Comparison of ENCODE assay signal across 8 cellular contexts in the genomic region with DNA sequence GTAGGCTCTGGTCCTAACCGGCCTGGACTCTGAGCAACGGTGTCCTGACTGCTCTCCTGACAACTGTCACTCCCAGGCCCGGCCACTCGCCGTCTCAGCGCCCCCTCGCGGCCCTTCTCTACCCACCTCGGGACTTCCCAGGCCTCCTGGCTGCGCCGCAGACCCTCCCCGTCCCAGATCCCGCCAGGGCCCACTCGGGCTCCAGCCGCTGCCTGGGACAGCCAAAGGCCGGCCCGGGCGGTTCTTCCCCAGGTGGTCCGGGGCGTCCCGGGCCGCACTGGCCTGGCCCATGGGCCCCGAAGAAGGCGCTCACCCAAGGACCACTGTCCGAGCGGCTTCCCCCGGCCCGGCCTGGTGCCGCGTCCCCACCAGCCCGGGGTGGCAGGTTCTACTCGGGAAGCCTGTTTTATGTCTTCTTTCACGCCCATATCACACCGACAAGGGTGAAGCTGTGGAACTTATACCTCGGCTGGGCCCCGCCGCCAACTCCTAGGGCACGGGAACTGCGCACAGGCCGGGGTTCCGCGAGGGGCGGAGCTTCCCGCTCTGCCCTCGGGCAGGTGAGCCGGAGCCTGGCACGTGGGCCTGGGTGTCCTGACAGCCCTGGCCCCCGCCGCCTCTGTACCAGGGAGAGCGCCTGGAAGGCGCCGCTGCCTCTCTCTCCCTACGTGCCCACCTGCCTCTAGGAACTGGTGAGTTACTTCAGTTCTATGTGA.
DNase-seq lines count a peak whose midpoint lies in the region; ATAC-seq and TF ChIP-seq lines count a peak whose summit lies in the region.

No MANE protein-coding gene starts in this region.

- H3K4me1 ChIP-seq in esophagus muscularis mucosa: peaks cover 0 to 3% (median 0%) of the 10 kb centered on the region in 4 donors

- peak overlapping the region; percentile 66 to 90 (median 84) for H3K4me3 Mint-ChIP-seq in naive B cell

- peaks cover 0 to 9% (median 0%) of the 10 kb centered on the region in 4 donors for H3K27me3 ChIP-seq in esophagus muscularis mucosa

- peak overlapping the region; percentile 43 to 59 (median 53) for H3K4me3 ChIP-seq in esophagus muscularis mucosa

- no peak for TF ChIP-seq EP300 in esophagus muscularis mucosa (IDR thresholded peaks at IDR 0.05)

- H3K36me3 Mint-ChIP-seq in naive B cell: no peaks in the 10 kb centered on the region

- in situ Hi-C loops in GM13977 (cut with MboI; ENCODE audit: low pct_unique_long_range_greater_than_20kb, low sequenced_read_pairs, unreplicated experiment): no loop called here

- peak; percentile 85 for TF ChIP-seq CTCF in GM13977 (IDR thresholded peaks at IDR 0.05; ENCODE audit: extremely low read depth, insufficient read depth, missing control alignments)
- peak; percentile 20 to 57 (median 41) for TF ChIP-seq CTCF in esophagus muscularis mucosa (IDR thresholded peaks at IDR 0.05)

- DNase-seq in GM13977 (ENCODE audit: low spot score) (peak; percentile 76), NCI-H345 (lab: John Stamatoyannopoulos, UW) (peak; percentile 37), activated T-cell treated with anti-CD3 and anti-CD28 coated beads for 48 hours (ENCODE audit: low read depth) (peak; percentile 71), esophagus muscularis mucosa (ENCODE audit: extremely low spot score) (no peak), naive B cell (peak; percentile 74), A172 (ENCODE audit: low spot score) (no peak)
- DNase-seq in stimulated activated CD8-positive, alpha-beta memory T cell treated with anti-CD3 and anti-CD28 coated beads, Interleukin-7, amount 100 ng/mL, for 4 hours (ENCODE audit: low read depth in 2 of 2): peak; percentile 50 to 61

- H3K27ac Mint-ChIP-seq in naive B cell: peak overlapping the region; percentile 50 to 93 (median 82)

- WGBS in esophagus muscularis mucosa: 37% methylated on average over 22 of the region's 53 CpGs

- H3K9me3 Mint-ChIP-seq in naive B cell: no peaks in the 10 kb centered on the region

- intact Hi-C loops in esophagus muscularis mucosa (cut with DNase I): no loop called here

- no peaks in the 10 kb centered on the region for H3K9me3 ChIP-seq in esophagus muscularis mucosa

- peaks cover 9 to 12% (median 11%) of the 10 kb centered on the region in 3 donors for H3K4me1 Mint-ChIP-seq in naive B cell

- TF ChIP-seq POLR2A in esophagus muscularis mucosa (IDR thresholded peaks at IDR 0.05; ENCODE audit: low read depth): no peak

- ATAC-seq in HG02798 (IDR thresholded peaks at IDR 0.05; ENCODE audit: poor library complexity, unreplicated experiment): peak; percentile 97
- peak; percentile 89 to 90 for ATAC-seq in naive B cell (ENCODE audit: low read depth in 2 of 2)

- H3K27ac ChIP-seq in esophagus muscularis mucosa (replicated peaks in 1 of 4): no peak overlapping the region

- no peaks in the 10 kb centered on the region for H3K36me3 ChIP-seq in esophagus muscularis mucosa

- peaks cover 0 to 9% (median 0%) of the 10 kb centered on the region in 3 donors for H3K27me3 Mint-ChIP-seq in naive B cell

Comparison
In these comparisons a context has a peak if more than half of its experiments do, and no peak if none do; other contexts are left out.
1. DNase-seq: peak in GM13977 (single experiment), NCI-H345 (single experiment), activated T-cell treated with anti-CD3 and anti-CD28 coated beads for 48 hours (single experiment), naive B cell (single experiment) and stimulated activated CD8-positive, alpha-beta memory T cell treated with anti-CD3 and anti-CD28 coated beads, Interleukin-7, amount 100 ng/mL, for 4 hours (2 of 2); none in esophagus muscularis mucosa (single experiment) and A172 (single experiment).